Comparison of ENCODE assay signal across 25 cellular contexts in genomic region chr13:78621086-78621485, GRCh38. TPM values are rescaled to one million over a fixed set of nuclear protein-coding genes. Genes with fewer than 3 reads are reported as not detected.
A peak's percentile ranks its signal among the peaks of the same experiment; 100 is the strongest.
DNase-seq lines count a peak whose midpoint lies in the region; ATAC-seq and TF ChIP-seq lines count a peak whose summit lies in the region.
"Had no signal": no experiment of that assay in that cellular context is flagged by ENCODE, and none has a peak within 500 bp of the region (broad histone marks: within the 10 kb centered on the region; RNA-seq: fewer than 3 reads in every experiment).

No MANE protein-coding gene starts in this region.

- H3K27me3 ChIP-seq in upper lobe of right lung, result no peaks in the 10 kb centered on the region

- no peak for TF ChIP-seq CTCF in upper lobe of right lung (IDR thresholded peaks at IDR 0.05)

- no peaks in the 10 kb centered on the region for H3K4me1 ChIP-seq in upper lobe of right lung
- H3K4me1 ChIP-seq: HAP-1 had no signal

- no peak for ATAC-seq in upper lobe of right lung
- ATAC-seq: T-cell had no signal

- peaks cover 19% of the 10 kb centered on the region for H3K36me3 ChIP-seq in upper lobe of right lung

- DNase-seq in NCI-H748 (lab: John Stamatoyannopoulos, UW; ENCODE audit: unreplicated experiment), result peak; percentile 12
- DNase-seq in NCI-H748 treated with DMSO at 0.1 percent for 48 hours (lab: John Stamatoyannopoulos, UW), result no peak
- peak; percentile 23 for DNase-seq in OCI-M1 (lab: John Stamatoyannopoulos, UW)
- DNase-seq in kidney glomerular epithelial cell (lab: John Stamatoyannopoulos, UW), result peak; percentile 39
- DNase-seq in NCI-H187 (lab: John Stamatoyannopoulos, UW), result no peak
- no peak for DNase-seq in NCI-H1105 treated with DMSO at 0.1 percent for 48 hours (lab: John Stamatoyannopoulos, UW)
- no peak for DNase-seq in NCI-H82 treated with DMSO at 0.1 percent for 48 hours (lab: John Stamatoyannopoulos, UW; ENCODE audit: unreplicated experiment)
- no peak for DNase-seq in upper lobe of right lung
- DNase-seq: Calu3; CD8-positive, alpha-beta memory T cell; GOT3; NCI-H1048; NCI-H1417 treated with DMSO at 0.1 percent for 48 hours; NCI-H1694 treated with DMSO at 0.1 percent for 48 hours; NCI-H2171 treated with DMSO at 0.1 percent for 48 hours; NCI-H345; NCI-H510A treated with DMSO at 0.1 percent for 48 hours; NCI-H82; SHP77; T-cell had no signal

- no peak overlapping the region for H3K27ac ChIP-seq in upper lobe of right lung
- H3K27ac ChIP-seq: 22Rv1, C4-2B, HL-60, RWPE1 had no signal

- no peaks in the 10 kb centered on the region for H3K9me3 ChIP-seq in upper lobe of right lung
- H3K9me3 ChIP-seq: HAP-1 had no signal

- no peak overlapping the region for H3K4me3 ChIP-seq in upper lobe of right lung
- H3K4me3 ChIP-seq: HAP-1 had no signal

- intact Hi-C loops in upper lobe of right lung (cut with DNase I), result no loop called here

RNA-seq across cellular contexts. Expression of gene POU4F1, which starts 17.7 kb away (rescaled TPM):
- not detected for total RNA-seq in upper lobe of right lung

RNA-seq across cellular contexts. Expression of gene OBI1, which starts 37.9 kb away (rescaled TPM):
- total RNA-seq in upper lobe of right lung, result 9.3 TPM

Comparison
In these comparisons a context has a peak if more than half of its experiments do, and no peak if none do; other contexts are left out.
1. DNase-seq: peak in NCI-H748 (single experiment), OCI-M1 (single experiment) and kidney glomerular epithelial cell (single experiment); none in NCI-H748 treated with DMSO at 0.1 percent for 48 hours (single experiment), NCI-H187 (0 of 2), NCI-H1105 treated with DMSO at 0.1 percent for 48 hours (single experiment), NCI-H82 treated with DMSO at 0.1 percent for 48 hours (single experiment) and upper lobe of right lung (single experiment).